12 cellular contexts compared by ENCODE assay signal in genomic region chr2:181036445-181036844, GRCh38. TPM values are rescaled to one million over a fixed set of nuclear protein-coding genes. Genes with fewer than 3 reads are reported as not detected.
DNase-seq lines count a peak whose midpoint lies in the region; ATAC-seq and TF ChIP-seq lines count a peak whose summit lies in the region.
"Had no signal": no experiment of that assay in that cellular context is flagged by ENCODE, and none has a peak within 500 bp of the region (broad histone marks: within the 10 kb centered on the region; RNA-seq: fewer than 3 reads in every experiment).

No MANE protein-coding gene starts in this region.

- H3K36me3 Mint-ChIP-seq in activated T-helper 17 cell treated with anti-CD3 and anti-CD28 coated beads, Interleukin-2, amount 50 U/mL, for 72 hours (ENCODE audit: low read depth), result no peaks in the 10 kb centered on the region
- peaks cover 0 to 4% of the 10 kb centered on the region in 2 donors for H3K36me3 Mint-ChIP-seq in CD4-positive, alpha-beta memory T cell

- H3K27ac ChIP-seq in CD4-positive, alpha-beta memory T cell (ENCODE audit: low read depth, low read length), result no peak overlapping the region
- H3K27ac ChIP-seq: BLaER1 treated with 17β-estradiol and CSF1 and Interleukin-3, amounts not matched to agents 10 nM and 100 nM had no signal

- no peaks in the 10 kb centered on the region for H3K27me3 Mint-ChIP-seq in activated T-helper 17 cell treated with anti-CD3 and anti-CD28 coated beads, Interleukin-2, amount 50 U/mL, for 72 hours
- no peaks in the 10 kb centered on the region for H3K27me3 Mint-ChIP-seq in CD4-positive, alpha-beta memory T cell
- H3K27me3 Mint-ChIP-seq: T-cell had no signal

- no peaks in the 10 kb centered on the region for H3K9me3 ChIP-seq in CD4-positive, alpha-beta memory T cell (ENCODE audit: control insufficient read depth in 1 of 2, low read length in 2 of 2)

- no peak overlapping the region for H3K4me3 ChIP-seq in CD4-positive, alpha-beta memory T cell (ENCODE audit: low read length in 2 of 2)
- H3K4me3 ChIP-seq: BLaER1 treated with 17β-estradiol and CSF1 and Interleukin-3, amounts not matched to agents 10 nM and 100 nM had no signal

- intact Hi-C loops in CD4-positive, alpha-beta memory T cell (cut with micrococcal nuclease), result no loop called here

- H3K27me3 ChIP-seq in CD4-positive, alpha-beta memory T cell (ENCODE audit: insufficient read depth, low read length), result no peaks in the 10 kb centered on the region
- H3K27me3 ChIP-seq: BLaER1 treated with 17β-estradiol and CSF1 and Interleukin-3, amounts not matched to agents 10 nM and 100 nM had no signal

- POLR2A ChIA-PET in CD4-positive, alpha-beta memory T cell (lab: Charles Lee; ENCODE audit: partially characterized antibody), result no interaction called here

- no peaks in the 10 kb centered on the region for H3K4me1 ChIP-seq in CD4-positive, alpha-beta memory T cell (ENCODE audit: insufficient read depth, low read length)
- H3K4me1 ChIP-seq: BLaER1 treated with 17β-estradiol and CSF1 and Interleukin-3, amounts not matched to agents 10 nM and 100 nM had no signal

- CTCF ChIA-PET in CD4-positive, alpha-beta memory T cell (lab: Charles Lee; ENCODE audit: partially characterized antibody), result no interaction called here

- DNase-seq in KG1 (lab: John Stamatoyannopoulos, UW) (no peak), NCI-H187 (lab: John Stamatoyannopoulos, UW) (no peak), NOMO-1 (lab: John Stamatoyannopoulos, UW; ENCODE audit: unreplicated experiment in 2 of 2) (no peak)
- no peak for DNase-seq in CD4-positive, alpha-beta memory T cell
- DNase-seq: NCI-H526; stimulated activated CD4-positive, alpha-beta T cell treated with anti-CD3 and anti-CD28 coated beads, Interleukin-2, amount 100 ng/mL, for 24 hours; T-cell had no signal

- peak overlapping the region; percentile 23 for H3K4me3 Mint-ChIP-seq in activated T-helper 17 cell treated with anti-CD3 and anti-CD28 coated beads, Interleukin-2, amount 50 U/mL, for 72 hours
- no peak overlapping the region for H3K4me3 Mint-ChIP-seq in CD4-positive, alpha-beta memory T cell
- H3K4me3 Mint-ChIP-seq: T-cell had no signal

- H3K4me1 Mint-ChIP-seq in activated T-helper 17 cell treated with anti-CD3 and anti-CD28 coated beads, Interleukin-2, amount 50 U/mL, for 72 hours, result peaks cover 22% of the 10 kb centered on the region
- H3K4me1 Mint-ChIP-seq in CD4-positive, alpha-beta memory T cell, result peaks cover 8 to 16% (median 13%) of the 10 kb centered on the region in 4 donors

- peak; percentile 59 for ATAC-seq in GM18505 (IDR thresholded peaks at IDR 0.05; ENCODE audit: unreplicated experiment)
- peak; percentile 24 for ATAC-seq in GM19468 (IDR thresholded peaks at IDR 0.05; ENCODE audit: extremely low read depth, unreplicated experiment)
- peak; percentile 21 for ATAC-seq in HG03060 (IDR thresholded peaks at IDR 0.05; ENCODE audit: low read depth, unreplicated experiment)
- no peak for ATAC-seq in activated T-helper 17 cell treated with anti-CD3 and anti-CD28 coated beads, Interleukin-2, amount 50 U/mL, for 72 hours (replicated peaks)

- no peaks in the 10 kb centered on the region for H3K9me3 Mint-ChIP-seq in activated T-helper 17 cell treated with anti-CD3 and anti-CD28 coated beads, Interleukin-2, amount 50 U/mL, for 72 hours
- H3K9me3 Mint-ChIP-seq in CD4-positive, alpha-beta memory T cell, result no peaks in the 10 kb centered on the region
- H3K9me3 Mint-ChIP-seq: T-cell had no signal

- no peaks in the 10 kb centered on the region for H3K36me3 ChIP-seq in CD4-positive, alpha-beta memory T cell (ENCODE audit: insufficient read depth, low read length)

- H3K27ac Mint-ChIP-seq in activated T-helper 17 cell treated with anti-CD3 and anti-CD28 coated beads, Interleukin-2, amount 50 U/mL, for 72 hours, result peak overlapping the region; percentile 87
- no peak overlapping the region for H3K27ac Mint-ChIP-seq in CD4-positive, alpha-beta memory T cell
- H3K27ac Mint-ChIP-seq: T-cell had no signal

- no peak for TF ChIP-seq POLR2A in GM18505 (IDR thresholded peaks at IDR 0.05; ENCODE audit: borderline replicate concordance, extremely low read depth, insufficient read depth, insufficient read length)

RNA-seq across cellular contexts. Expression of gene UBE2E3, which starts 56.0 kb away (rescaled TPM):
- 10 to 100 TPM; 26.9 to 38.1 TPM for total RNA-seq in activated T-helper 17 cell treated with anti-CD3 and anti-CD28 coated beads, Interleukin-2, amount 50 U/mL, for 72 hours
- 10 to 100 TPM; 25.0 to 27.0 TPM for total RNA-seq in CD4-positive, alpha-beta memory T cell
- 10 to 100 TPM; 45.2 to 55.0 TPM for polyA plus RNA-seq in CD4-positive, alpha-beta memory T cell
